8 cellular contexts compared by ENCODE assay signal in genomic region chr14:64654072-64654899, GRCh38. TPM values are rescaled to one million over a fixed set of nuclear protein-coding genes. Genes with fewer than 3 reads are reported as not detected.
DNase-seq lines count a peak whose midpoint lies in the region; TF ChIP-seq lines count a peak whose summit lies in the region.

No MANE protein-coding gene starts in this region.

- H3K4me3 ChIP-seq in MG63, result no peak overlapping the region
- no peak overlapping the region for H3K4me3 ChIP-seq in cardiac fibroblast (replicated peaks in 1 of 2; ENCODE audit: low read depth in 2 of 2, low read length in 2 of 2)
- H3K4me3 ChIP-seq in muscle layer of duodenum (ENCODE audit: low read depth in 1 of 2, low read length in 2 of 2), result peak overlapping the region in 1 of 2 donors; percentile 24
- H3K4me3 ChIP-seq in effector memory CD4-positive, alpha-beta T cell (ENCODE audit: insufficient read depth, low read depth, low read length, poor library complexity, severe bottlenecking), result no peak overlapping the region

- H3K36me3 ChIP-seq in MG63, result no peaks in the 10 kb centered on the region
- H3K36me3 ChIP-seq in muscle layer of duodenum (ENCODE audit: control insufficient read depth in 1 of 2, insufficient read depth in 2 of 2, low read length in 2 of 2), result no peaks in the 10 kb centered on the region
- H3K36me3 ChIP-seq in effector memory CD4-positive, alpha-beta T cell (ENCODE audit: control insufficient read depth, insufficient read depth, low read length), result no peaks in the 10 kb centered on the region

- peaks cover 0 to 9% of the 10 kb centered on the region in 2 donors for H3K4me1 ChIP-seq in muscle layer of duodenum (ENCODE audit: control insufficient read depth in 1 of 2, insufficient read depth in 2 of 2, low read length in 2 of 2)
- no peaks in the 10 kb centered on the region for H3K4me1 ChIP-seq in effector memory CD4-positive, alpha-beta T cell (ENCODE audit: control insufficient read depth, insufficient read depth, low read length, poor library complexity, severe bottlenecking)

- H3K27me3 ChIP-seq in MG63 (no peaks in the 10 kb centered on the region), muscle layer of duodenum (ENCODE audit: low read depth, low read length) (no peaks in the 10 kb centered on the region)
- no peaks in the 10 kb centered on the region for H3K27me3 ChIP-seq in effector memory CD4-positive, alpha-beta T cell (replicated peaks; ENCODE audit: control insufficient read depth, insufficient read depth, low read length, poor library complexity, severe bottlenecking)

- H3K9me3 ChIP-seq in MG63 (no peaks in the 10 kb centered on the region), muscle layer of duodenum (ENCODE audit: control insufficient read depth in 1 of 2, low read length in 2 of 2) (no peaks in the 10 kb centered on the region)
- H3K9me3 ChIP-seq in effector memory CD4-positive, alpha-beta T cell (ENCODE audit: control insufficient read depth, low read length), result no peaks in the 10 kb centered on the region

- DNase-seq in EH (ENCODE audit: low read depth) (peak; percentile 93), MG63 (peak; percentile 18), cardiac fibroblast (ENCODE audit: low read depth in 2 of 2) (peak; percentile 69 to 90), retina (no peak), mesenteric fat pad (ENCODE audit: low spot score) (no peak), NCI-H2029 treated with DMSO at 0.1 percent for 48 hours (lab: John Stamatoyannopoulos, UW) (no peak)
- no peak for DNase-seq in effector memory CD4-positive, alpha-beta T cell

- TF ChIP-seq CTCF in cardiac fibroblast (IDR thresholded peaks at IDR 0.05; ENCODE audit: low read depth, low read length), result no peak

- peak overlapping the region; percentile 34 for H3K27ac ChIP-seq in muscle layer of duodenum (ENCODE audit: low read length)
- no peak overlapping the region for H3K27ac ChIP-seq in effector memory CD4-positive, alpha-beta T cell (ENCODE audit: insufficient read depth, low read length, poor library complexity, severe bottlenecking)

RNA-seq across cellular contexts. Expression of gene PLEKHG3, which starts 49.9 kb away (rescaled TPM):
- 20.2 and 24.1 TPM in 2 replicates for total RNA-seq in MG63 (2014; rRNA removed; shearing (Covaris generic); ENCODE audit: low replicate concordance)
- 35.6 TPM for total RNA-seq in mesenteric fat pad

Comparison
In these comparisons a context has a peak if more than half of its experiments do, and no peak if none do; other contexts are left out.
1. DNase-seq: peak in EH (single experiment), MG63 (single experiment) and cardiac fibroblast (2 of 2); none in retina (single experiment), mesenteric fat pad (single experiment), effector memory CD4-positive, alpha-beta T cell (0 of 3) and NCI-H2029 treated with DMSO at 0.1 percent for 48 hours (single experiment).